ENCODE assay signal across 7 cellular contexts in the genomic region with DNA sequence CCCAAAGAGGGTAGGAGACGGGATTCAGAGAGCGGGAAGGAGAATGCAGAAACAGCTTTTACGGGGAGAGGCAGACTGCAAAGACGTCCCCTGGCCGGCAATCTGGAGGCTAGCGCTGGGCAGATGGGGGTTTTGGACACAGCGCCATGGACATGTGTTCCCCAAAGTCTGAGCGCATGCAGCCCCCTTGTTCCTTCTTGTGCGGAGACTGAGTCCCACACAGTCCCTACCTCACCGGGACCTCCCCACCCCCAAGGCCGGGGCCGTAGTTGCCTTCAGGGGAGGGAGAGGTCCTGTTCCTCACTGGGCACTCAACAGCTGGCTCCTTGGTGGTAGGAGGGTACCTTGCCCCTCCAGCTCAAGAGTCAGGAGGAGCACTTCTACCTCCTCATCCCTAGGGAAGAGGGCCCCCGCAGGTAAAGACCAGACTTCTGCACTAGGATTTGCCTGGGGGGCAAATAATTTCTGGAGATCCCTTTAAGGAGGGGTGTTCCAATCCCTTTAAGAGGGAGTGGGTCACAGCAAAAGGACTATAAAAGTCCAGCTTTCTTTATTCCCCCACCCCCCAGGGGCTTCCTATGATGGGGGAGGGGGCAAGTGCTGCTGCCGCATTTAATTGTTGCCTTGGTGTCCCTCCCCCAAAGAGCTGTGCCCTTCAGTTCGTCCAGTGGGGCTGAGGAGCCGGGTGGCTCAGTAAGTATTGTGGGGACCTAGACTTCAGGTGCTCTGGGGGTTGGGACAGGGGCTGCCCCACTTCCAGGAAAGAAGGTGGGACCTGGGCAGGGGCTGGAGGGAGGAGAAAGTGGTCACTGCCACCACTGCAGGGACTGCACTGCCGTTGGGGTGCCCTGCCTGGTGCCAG. TPM values are rescaled to one million over a fixed set of nuclear protein-coding genes. Genes with fewer than 3 reads are reported as not detected.
DNase-seq lines count a peak whose midpoint lies in the region; ATAC-seq lines count a peak whose summit lies in the region.
"Had no signal": no experiment of that assay in that cellular context is flagged by ENCODE, and none has a peak within 500 bp of the region (broad histone marks: within the 10 kb centered on the region; RNA-seq: fewer than 3 reads in every experiment).

No MANE protein-coding gene starts in this region.

- WGBS in ectodermal cell, 2 experiments: 2% methylated on average over 15 to 17 of the region's 17 CpGs

- ATAC-seq in GM21529 (IDR thresholded peaks at IDR 0.05; ENCODE audit: unreplicated experiment) (no peak), left colon (no peak)

- peak; percentile 48 for DNase-seq in DMS53 (lab: John Stamatoyannopoulos, UW)
- DNase-seq in DMS53 treated with DMSO at 0.1 percent for 48 hours (lab: John Stamatoyannopoulos, UW; ENCODE audit: unreplicated experiment): no peak
- no peak for DNase-seq in skeletal muscle cell (ENCODE audit: low read depth)
- DNase-seq in left colon: no peak
- DNase-seq: NCI-H1105 had no signal

- H3K27ac ChIP-seq in ectodermal cell (ENCODE audit: insufficient read depth, low read depth, low read length, poor library complexity, severe bottlenecking): no peak overlapping the region

- intact Hi-C loops in left colon (cut with DNase I, micrococcal nuclease): no loop called here

- H3K4me3 ChIP-seq in ectodermal cell (ENCODE audit: insufficient read depth, low read depth, low read length) (peak overlapping the region; percentile 49), skeletal muscle cell (ENCODE audit: low read depth, low read length) (peak overlapping the region; percentile 45)

- H3K9me3 ChIP-seq in ectodermal cell (ENCODE audit: control insufficient read depth, low read length): no peaks in the 10 kb centered on the region

- H3K4me1 ChIP-seq in ectodermal cell (ENCODE audit: control insufficient read depth, insufficient read depth, low read length): peaks cover 33% of the 10 kb centered on the region

- H3K36me3 ChIP-seq in ectodermal cell (ENCODE audit: control insufficient read depth, insufficient read depth, low read length): no peaks in the 10 kb centered on the region

- H3K27me3 ChIP-seq in ectodermal cell (ENCODE audit: control insufficient read depth, insufficient read depth, low read length, poor library complexity, severe bottlenecking): peaks cover 81% of the 10 kb centered on the region

RNA-seq across cellular contexts. Expression of gene BAHD1, which starts 3.6 kb away (rescaled TPM):
- polyA plus RNA-seq in ectodermal cell (2013, experiment 1 of 4): 25.6 TPM
- 21.7 TPM for polyA plus RNA-seq in ectodermal cell (2013, experiment 2 of 4)
- 19.2 TPM for polyA plus RNA-seq in ectodermal cell (2013, experiment 3 of 4)
- 22.3 TPM for polyA plus RNA-seq in ectodermal cell (2013, experiment 4 of 4)
- 10 to 100 TPM; 20.9 to 27.2 TPM for total RNA-seq in left colon

RNA-seq across cellular contexts. Expression of gene IVD, which starts 31.5 kb away (rescaled TPM):
- polyA plus RNA-seq in ectodermal cell (2013, experiment 1 of 4): 80.9 TPM
- polyA plus RNA-seq in ectodermal cell (2013, experiment 2 of 4): 74.7 TPM
- polyA plus RNA-seq in ectodermal cell (2013, experiment 3 of 4): 55.1 TPM
- polyA plus RNA-seq in ectodermal cell (2013, experiment 4 of 4): 56.1 TPM
- total RNA-seq in left colon: 10 to 100 TPM; 68.8 to 71.5 TPM

RNA-seq across cellular contexts. Expression of gene CHST14, which starts 33.7 kb away (rescaled TPM):
- polyA plus RNA-seq in ectodermal cell (2013, experiment 1 of 4): 26.7 TPM
- polyA plus RNA-seq in ectodermal cell (2013, experiment 2 of 4): 26.7 TPM
- 25.7 TPM for polyA plus RNA-seq in ectodermal cell (2013, experiment 3 of 4)
- 28.0 TPM for polyA plus RNA-seq in ectodermal cell (2013, experiment 4 of 4)
- 1 to 10 TPM; 2.5 to 5.1 TPM for total RNA-seq in left colon

RNA-seq across cellular contexts. Expression of gene KNSTRN, which starts 54.6 kb away (rescaled TPM):
- 59.1 TPM for polyA plus RNA-seq in ectodermal cell (2013, experiment 1 of 4)
- 49.5 TPM for polyA plus RNA-seq in ectodermal cell (2013, experiment 2 of 4)
- polyA plus RNA-seq in ectodermal cell (2013, experiment 3 of 4): 63.0 TPM
- polyA plus RNA-seq in ectodermal cell (2013, experiment 4 of 4): 65.3 TPM
- 10 to 100 TPM in 1 of 2 donors, 1 to 10 TPM in 1; 6.7 to 10.8 TPM for total RNA-seq in left colon
